1 cellular context compared by ENCODE assay signal in the genomic region with DNA sequence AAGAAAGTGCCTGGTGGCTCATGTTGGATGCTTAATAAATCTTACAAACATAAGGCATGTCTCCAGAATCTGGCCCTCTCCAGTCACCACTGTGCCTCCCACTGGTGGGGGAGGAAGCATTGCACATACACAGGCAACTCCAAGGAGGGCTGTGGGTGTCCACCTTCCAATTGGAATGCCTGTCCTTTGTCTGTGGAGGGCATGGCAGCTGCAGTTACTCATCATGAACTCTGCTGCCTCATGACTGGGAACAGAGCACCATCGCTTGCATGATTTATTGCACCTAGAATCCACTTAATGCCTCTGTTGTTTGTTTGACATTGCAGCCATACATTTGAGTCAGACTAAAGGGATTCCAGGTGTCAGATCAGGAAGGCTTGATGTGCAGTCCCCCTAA.
A peak's percentile ranks its signal among the peaks of the same experiment; 100 is the strongest.
TF ChIP-seq lines count a peak whose summit lies in the region.

No MANE protein-coding gene starts in this region.

TF ChIP-seq in SK-N-SH treated with all-trans-retinoic acid at 6 μM for 48 hours, 23 proteins besides CTCF, POLR2A, EP300 and RAD21 (continued from another document):
- TF ChIP-seq, protein P1, sequence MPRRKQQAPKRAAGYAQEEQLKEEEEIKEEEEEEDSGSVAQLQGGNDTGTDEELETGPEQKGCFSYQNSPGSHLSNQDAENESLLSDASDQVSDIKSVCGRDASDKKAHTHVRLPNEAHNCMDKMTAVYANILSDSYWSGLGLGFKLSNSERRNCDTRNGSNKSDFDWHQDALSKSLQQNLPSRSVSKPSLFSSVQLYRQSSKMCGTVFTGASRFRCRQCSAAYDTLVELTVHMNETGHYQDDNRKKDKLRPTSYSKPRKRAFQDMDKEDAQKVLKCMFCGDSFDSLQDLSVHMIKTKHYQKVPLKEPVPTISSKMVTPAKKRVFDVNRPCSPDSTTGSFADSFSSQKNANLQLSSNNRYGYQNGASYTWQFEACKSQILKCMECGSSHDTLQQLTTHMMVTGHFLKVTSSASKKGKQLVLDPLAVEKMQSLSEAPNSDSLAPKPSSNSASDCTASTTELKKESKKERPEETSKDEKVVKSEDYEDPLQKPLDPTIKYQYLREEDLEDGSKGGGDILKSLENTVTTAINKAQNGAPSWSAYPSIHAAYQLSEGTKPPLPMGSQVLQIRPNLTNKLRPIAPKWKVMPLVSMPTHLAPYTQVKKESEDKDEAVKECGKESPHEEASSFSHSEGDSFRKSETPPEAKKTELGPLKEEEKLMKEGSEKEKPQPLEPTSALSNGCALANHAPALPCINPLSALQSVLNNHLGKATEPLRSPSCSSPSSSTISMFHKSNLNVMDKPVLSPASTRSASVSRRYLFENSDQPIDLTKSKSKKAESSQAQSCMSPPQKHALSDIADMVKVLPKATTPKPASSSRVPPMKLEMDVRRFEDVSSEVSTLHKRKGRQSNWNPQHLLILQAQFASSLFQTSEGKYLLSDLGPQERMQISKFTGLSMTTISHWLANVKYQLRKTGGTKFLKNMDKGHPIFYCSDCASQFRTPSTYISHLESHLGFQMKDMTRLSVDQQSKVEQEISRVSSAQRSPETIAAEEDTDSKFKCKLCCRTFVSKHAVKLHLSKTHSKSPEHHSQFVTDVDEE (CRISPR knock-in tag; IDR thresholded peaks at IDR 0.05), result peak; percentile 88; the same call in 1 of the 2 replicates
- TF ChIP-seq ZNF565 (CRISPR knock-in tag; conservative IDR thresholded peaks at IDR 0.05; ENCODE audit: low read depth) (0 out of 2 replicates have a peak, but pooled peaks have one; percentile 57), BACH2 (CRISPR knock-in tag; IDR thresholded peaks at IDR 0.05; ENCODE audit: borderline replicate concordance) (no peak), PATZ1 (CRISPR knock-in tag; IDR thresholded peaks at IDR 0.05; ENCODE audit: borderline replicate concordance) (peak; percentile 71), ARNTL (CRISPR knock-in tag; IDR thresholded peaks at IDR 0.05; ENCODE audit: borderline replicate concordance, low read depth) (no peak)
TF ChIP-seq in SK-N-SH treated with all-trans-retinoic acid at 6 μM for 48 hours: peak in this region for 12.
